Comparison of ENCODE assay signal across 21 cellular contexts in genomic region chr4:183431614-183432013, GRCh38.
"Had no signal": no experiment of that assay in that cellular context is flagged by ENCODE, and none has a peak within 500 bp of the region (broad histone marks: within the 10 kb centered on the region; RNA-seq: fewer than 3 reads in every experiment).

No MANE protein-coding gene starts in this region.

- H3K27ac Mint-ChIP-seq: stimulated activated memory B cell treated with anti-CD40 and anti-IgM and Interleukin-4, amounts not matched to agents 10 μg/mL and 1 μg/mL and 100 μg/mL, for 72 hours had no signal

- DNase-seq: activated CD4-positive, alpha-beta T cell treated with anti-CD3 and anti-CD28 coated beads for 1 hour; activated CD4-positive, alpha-beta T cell treated with anti-CD3 and anti-CD28 coated beads, Interleukin-2, amount 50 U/mL, for 48 hours; activated CD8-positive, alpha-beta memory T cell treated with anti-CD3 and anti-CD28 coated beads, Interleukin-2, amount 50 U/mL, for 4 hours; activated gamma-delta T cell; dermis blood vessel endothelial cell; effector memory CD4-positive, alpha-beta T cell; heart left ventricle; left ventricle myocardium inferior; mucosa of descending colon; naive B cell; sigmoid colon; stimulated activated CD4-positive, alpha-beta T cell treated with anti-CD3 and anti-CD28 coated beads, Interleukin-4, amount 100 ng/mL, for 4 hours; SW 1271; upper lobe of right lung; WERI-Rb-1 had no signal

- H3K27ac ChIP-seq: ascending aorta, esophagus muscularis mucosa, gastroesophageal sphincter, pancreas, sigmoid colon, thoracic aorta, WERI-Rb-1 had no signal

- H3K4me1 ChIP-seq: ascending aorta, gastroesophageal sphincter, pancreas, sigmoid colon had no signal

- H3K36me3 Mint-ChIP-seq: naive B cell; stimulated activated memory B cell treated with anti-CD40 and anti-IgM and Interleukin-4, amounts not matched to agents 10 μg/mL and 1 μg/mL and 100 μg/mL, for 72 hours had no signal

- H3K4me3 Mint-ChIP-seq: naive B cell; stimulated activated memory B cell treated with anti-CD40 and anti-IgM and Interleukin-4, amounts not matched to agents 10 μg/mL and 1 μg/mL and 100 μg/mL, for 72 hours had no signal

- H3K9me3 Mint-ChIP-seq: naive B cell; stimulated activated memory B cell treated with anti-CD40 and anti-IgM and Interleukin-4, amounts not matched to agents 10 μg/mL and 1 μg/mL and 100 μg/mL, for 72 hours had no signal

- H3K27me3 ChIP-seq: ascending aorta, esophagus muscularis mucosa, gastroesophageal sphincter, heart left ventricle, pancreas, sigmoid colon, upper lobe of right lung had no signal

- H3K4me3 ChIP-seq: ascending aorta, esophagus muscularis mucosa, gastroesophageal sphincter, heart left ventricle, left ventricle myocardium inferior, mucosa of descending colon, pancreas, sigmoid colon, thoracic aorta, upper lobe of right lung had no signal

- ATAC-seq: pancreas; stimulated activated memory B cell treated with anti-CD40 and anti-IgM and Interleukin-4, amounts not matched to agents 10 μg/mL and 1 μg/mL and 100 μg/mL, for 72 hours had no signal

- H3K4me1 Mint-ChIP-seq: naive B cell; stimulated activated memory B cell treated with anti-CD40 and anti-IgM and Interleukin-4, amounts not matched to agents 10 μg/mL and 1 μg/mL and 100 μg/mL, for 72 hours had no signal

- H3K36me3 ChIP-seq: ascending aorta, esophagus muscularis mucosa, gastroesophageal sphincter, heart left ventricle, left ventricle myocardium inferior, pancreas, sigmoid colon, thoracic aorta, upper lobe of right lung, WERI-Rb-1 had no signal

- H3K9me3 ChIP-seq: ascending aorta, esophagus muscularis mucosa, gastroesophageal sphincter, heart left ventricle, left ventricle myocardium inferior, mucosa of descending colon, pancreas, sigmoid colon, thoracic aorta, upper lobe of right lung had no signal
